ENCODE assay signal across 23 cellular contexts in the genomic region with DNA sequence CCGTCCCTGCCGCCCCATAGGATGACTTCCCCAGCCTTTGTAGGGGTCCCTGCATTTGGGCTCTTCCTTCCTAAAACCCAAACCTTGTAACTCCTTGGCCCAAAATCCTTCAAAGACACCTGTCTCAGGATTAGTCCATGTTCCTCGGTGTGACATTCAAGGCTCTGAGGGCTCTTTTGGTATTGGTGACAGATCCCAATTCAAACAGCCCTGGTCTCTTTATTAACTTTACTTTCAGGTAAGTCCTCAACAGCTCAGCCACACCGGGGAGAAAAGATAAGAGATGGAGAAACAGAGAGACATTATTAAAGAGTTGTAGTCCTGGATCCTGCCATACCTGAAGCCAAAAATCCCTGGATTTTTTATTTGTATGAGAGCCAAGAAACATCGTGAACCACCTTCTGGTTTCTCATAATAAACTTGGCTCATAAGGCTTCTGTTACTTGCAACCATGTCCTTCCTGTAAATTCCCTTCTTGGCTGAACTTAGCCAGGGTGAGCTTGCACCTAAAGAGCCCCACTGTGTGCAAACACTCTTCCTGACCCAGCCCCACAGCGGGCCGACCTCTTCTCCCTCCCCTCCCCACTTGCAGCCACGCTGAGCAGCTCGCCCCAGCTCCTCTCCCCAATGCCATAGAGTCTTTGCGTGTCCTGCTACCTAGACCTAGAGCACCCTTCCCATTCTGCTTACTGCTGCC. TPM values are rescaled to one million over a fixed set of nuclear protein-coding genes. Genes with fewer than 3 reads are reported as not detected.
DNase-seq lines count a peak whose midpoint lies in the region; ATAC-seq and TF ChIP-seq lines count a peak whose summit lies in the region.
"Had no signal": no experiment of that assay in that cellular context is flagged by ENCODE, and none has a peak within 500 bp of the region (broad histone marks: within the 10 kb centered on the region; RNA-seq: fewer than 3 reads in every experiment).

No MANE protein-coding gene starts in this region.

- H3K27ac Mint-ChIP-seq in activated naive CD8-positive, alpha-beta T cell treated with anti-CD3 and anti-CD28 coated beads, Interleukin-2, amount 50 U/mL, for 24 hours = peak overlapping the region; percentile 80
- peak overlapping the region; percentile 49 to 57 for H3K27ac Mint-ChIP-seq in natural killer cell treated with Interleukin-12 subunit alpha and Interleukin-12 subunit beta and Interleukin-15 and Interleukin-18, amount 100 ng/mL, for 72 hours
- no peak overlapping the region for H3K27ac Mint-ChIP-seq in WTC11

- H3K9ac ChIP-seq in BLaER1 treated with 17β-estradiol and CSF1 and Interleukin-3, amounts not matched to agents 10 nM and 100 nM = peak overlapping the region in 10 of 11 experiments; percentile 15 to 76 (median 64); a peak in 16 of 22 replicates

- peak overlapping the region; percentile 70 to 99 (median 90) for H3K4me2 ChIP-seq in BLaER1 treated with 17β-estradiol and CSF1 and Interleukin-3, amounts not matched to agents 10 nM and 100 nM
- peak overlapping the region; percentile 92 for H3K4me2 ChIP-seq in DOHH2 (ENCODE audit: low read length)

- TF ChIP-seq EP300 in suprapubic skin (IDR thresholded peaks at IDR 0.05) = no peak

- H3K9me3 ChIP-seq in BLaER1 treated with 17β-estradiol and CSF1 and Interleukin-3, amounts not matched to agents 10 nM and 100 nM (replicated peaks in 1 of 11) = no peaks in the 10 kb centered on the region
- H3K9me3 ChIP-seq in DOHH2 (ENCODE audit: control insufficient read depth, insufficient read depth, low read length) (no peaks in the 10 kb centered on the region), suprapubic skin (no peaks in the 10 kb centered on the region)
- H3K9me3 ChIP-seq: breast epithelium, esophagus muscularis mucosa, tibial nerve had no signal

- POLR2A ChIA-PET in WTC11 (lab: Charles Lee) = no interaction called here

- H3K27ac ChIP-seq in BLaER1 treated with 17β-estradiol and CSF1 and Interleukin-3, amounts not matched to agents 10 nM and 100 nM = peak overlapping the region in 10 of 11 experiments; percentile 6 to 81 (median 70); a peak in 16 of 22 replicates
- H3K27ac ChIP-seq in DOHH2 (ENCODE audit: low read depth, low read length) (no peak overlapping the region), suprapubic skin (no peak overlapping the region)
- H3K27ac ChIP-seq: breast epithelium, esophagus muscularis mucosa, SK-N-MC had no signal

- no peak overlapping the region for H3K4me3 Mint-ChIP-seq in activated naive CD8-positive, alpha-beta T cell treated with anti-CD3 and anti-CD28 coated beads, Interleukin-2, amount 50 U/mL, for 24 hours
- peak overlapping the region; percentile 22 for H3K4me3 Mint-ChIP-seq in natural killer cell treated with Interleukin-12 subunit alpha and Interleukin-12 subunit beta and Interleukin-15 and Interleukin-18, amount 100 ng/mL, for 72 hours
- no peak overlapping the region for H3K4me3 Mint-ChIP-seq in WTC11

- H3K36me3 ChIP-seq in BLaER1 treated with 17β-estradiol and CSF1 and Interleukin-3, amounts not matched to agents 10 nM and 100 nM = peaks cover 39 to 42% (median 39%) of the 10 kb centered on the region in 11 experiments
- H3K36me3 ChIP-seq in DOHH2 (ENCODE audit: control insufficient read depth, low read length) (peaks cover 40% of the 10 kb centered on the region), suprapubic skin (peaks cover 18% of the 10 kb centered on the region)
- H3K36me3 ChIP-seq: breast epithelium, tibial nerve had no signal

- no peaks in the 10 kb centered on the region for H3K27me3 Mint-ChIP-seq in activated naive CD8-positive, alpha-beta T cell treated with anti-CD3 and anti-CD28 coated beads, Interleukin-2, amount 50 U/mL, for 24 hours
- no peaks in the 10 kb centered on the region for H3K27me3 Mint-ChIP-seq in natural killer cell treated with Interleukin-12 subunit alpha and Interleukin-12 subunit beta and Interleukin-15 and Interleukin-18, amount 100 ng/mL, for 72 hours
- no peaks in the 10 kb centered on the region for H3K27me3 Mint-ChIP-seq in WTC11 (ENCODE audit: low read depth)

- no peaks in the 10 kb centered on the region for H3K9me3 Mint-ChIP-seq in activated naive CD8-positive, alpha-beta T cell treated with anti-CD3 and anti-CD28 coated beads, Interleukin-2, amount 50 U/mL, for 24 hours
- no peaks in the 10 kb centered on the region for H3K9me3 Mint-ChIP-seq in natural killer cell treated with Interleukin-12 subunit alpha and Interleukin-12 subunit beta and Interleukin-15 and Interleukin-18, amount 100 ng/mL, for 72 hours
- H3K9me3 Mint-ChIP-seq in WTC11 = no peaks in the 10 kb centered on the region

- peaks cover 32% of the 10 kb centered on the region for H3K36me3 Mint-ChIP-seq in activated naive CD8-positive, alpha-beta T cell treated with anti-CD3 and anti-CD28 coated beads, Interleukin-2, amount 50 U/mL, for 24 hours (ENCODE audit: low read depth)
- peaks cover 4% of the 10 kb centered on the region for H3K36me3 Mint-ChIP-seq in natural killer cell treated with Interleukin-12 subunit alpha and Interleukin-12 subunit beta and Interleukin-15 and Interleukin-18, amount 100 ng/mL, for 72 hours
- no peaks in the 10 kb centered on the region for H3K36me3 Mint-ChIP-seq in WTC11

- peaks cover 36% of the 10 kb centered on the region for H3F3A ChIP-seq in DOHH2 (ENCODE audit: control insufficient read depth, insufficient read depth)

- TF ChIP-seq CTCF in DOHH2 (IDR thresholded peaks at IDR 0.05; ENCODE audit: low read depth, low read length, poor library complexity, severe bottlenecking) (no peak), suprapubic skin (IDR thresholded peaks at IDR 0.05) (no peak), WTC11 (IDR thresholded peaks at IDR 0.05) (no peak)

- no peak for TF ChIP-seq POLR2A in suprapubic skin (IDR thresholded peaks at IDR 0.05)

- no peak for DNase-seq in activated naive CD8-positive, alpha-beta T cell treated with anti-CD3 and anti-CD28 coated beads, Interleukin-2, amount 50 U/mL, for 24 hours
- DNase-seq in natural killer cell treated with Interleukin-12 subunit alpha and Interleukin-12 subunit beta and Interleukin-15 and Interleukin-18, amount 100 ng/mL, for 72 hours (ENCODE audit: low spot score) = no peak
- DNase-seq in suprapubic skin (ENCODE audit: low spot score in 2 of 2) = no peak
- DNase-seq in NOMO-1 treated with dmso at 0.1 percent for 144 hours (lab: John Stamatoyannopoulos, UW; ENCODE audit: unreplicated experiment) = no peak
- DNase-seq in WTC11 (ENCODE audit: low spot score) = no peak
- DNase-seq: activated CD8-positive, alpha-beta memory T cell treated with anti-CD3 and anti-CD28 coated beads for 24 hours; GF-D8; glutamatergic neuron; GOT3; KG1; left ventricle myocardium superior; NCI-H1092 treated with DMSO at 0.1 percent for 48 hours; NCI-H526; PC-3; stimulated activated CD4-positive, alpha-beta T cell treated with anti-CD3 and anti-CD28 coated beads, Interleukin-4, amount 100 ng/mL, for 1 hour had no signal

- H4K20me1 ChIP-seq in BLaER1 treated with 17β-estradiol and CSF1 and Interleukin-3, amounts not matched to agents 10 nM and 100 nM = peaks cover 39 to 85% (median 54%) of the 10 kb centered on the region in 11 experiments
- no peaks in the 10 kb centered on the region; the same call in 1 of the 2 replicates for H4K20me1 ChIP-seq in DOHH2 (ENCODE audit: control insufficient read depth, insufficient read depth, low read depth, low read length)

- H3K4me1 Mint-ChIP-seq in activated naive CD8-positive, alpha-beta T cell treated with anti-CD3 and anti-CD28 coated beads, Interleukin-2, amount 50 U/mL, for 24 hours = peaks cover 38% of the 10 kb centered on the region
- peaks cover 13 to 36% of the 10 kb centered on the region in 2 donors for H3K4me1 Mint-ChIP-seq in natural killer cell treated with Interleukin-12 subunit alpha and Interleukin-12 subunit beta and Interleukin-15 and Interleukin-18, amount 100 ng/mL, for 72 hours (ENCODE audit: low read depth in 2 of 2)
- H3K4me1 Mint-ChIP-seq in WTC11 = peaks cover 26% of the 10 kb centered on the region

- peaks cover 0 to 3% (median 0%) of the 10 kb centered on the region in 11 experiments; a peak in 1 of 22 replicates for H3K27me3 ChIP-seq in BLaER1 treated with 17β-estradiol and CSF1 and Interleukin-3, amounts not matched to agents 10 nM and 100 nM
- H3K27me3 ChIP-seq in DOHH2 (ENCODE audit: control insufficient read depth, low read length) (no peaks in the 10 kb centered on the region), suprapubic skin (no peaks in the 10 kb centered on the region)
- H3K27me3 ChIP-seq: breast epithelium, tibial nerve had no signal

- WGBS in suprapubic skin = 69% methylated on average over 10 of the region's 10 CpGs

- peak overlapping the region in 5 of 10 experiments; percentile 3 to 54 (median 31); a peak in 2 of 20 replicates for H3K4me3 ChIP-seq in BLaER1 treated with 17β-estradiol and CSF1 and Interleukin-3, amounts not matched to agents 10 nM and 100 nM
- peak overlapping the region; percentile 55 for H3K4me3 ChIP-seq in DOHH2 (ENCODE audit: low read length)
- no peak overlapping the region for H3K4me3 ChIP-seq in suprapubic skin
- H3K4me3 ChIP-seq: breast epithelium, esophagus muscularis mucosa, SK-N-MC, tibial nerve had no signal

- H3K4me1 ChIP-seq in BLaER1 treated with 17β-estradiol and CSF1 and Interleukin-3, amounts not matched to agents 10 nM and 100 nM = peaks cover 90 to 100% (median 99%) of the 10 kb centered on the region in 10 experiments
- H3K4me1 ChIP-seq in DOHH2 (ENCODE audit: control insufficient read depth, low read length) (peaks cover 41% of the 10 kb centered on the region), suprapubic skin (peaks cover 5% of the 10 kb centered on the region)
- H3K4me1 ChIP-seq: breast epithelium had no signal

- no peaks in the 10 kb centered on the region for H3K79me2 ChIP-seq in DOHH2 (ENCODE audit: control insufficient read depth, low read length)

- no peak for ATAC-seq in activated naive CD8-positive, alpha-beta T cell treated with anti-CD3 and anti-CD28 coated beads, Interleukin-2, amount 50 U/mL, for 24 hours
- ATAC-seq in natural killer cell treated with Interleukin-12 subunit alpha and Interleukin-12 subunit beta and Interleukin-15 and Interleukin-18, amount 100 ng/mL, for 72 hours = no peak
- no peak for ATAC-seq in HG03442 (IDR thresholded peaks at IDR 0.05; ENCODE audit: unreplicated experiment)
- ATAC-seq in WTC11 = no peak
- ATAC-seq: left ventricle myocardium superior, PC-3 had no signal

- H3K9me2 ChIP-seq in DOHH2 (replicated peaks; ENCODE audit: control insufficient read depth, low read length) = no peaks in the 10 kb centered on the region

- CTCF ChIA-PET in WTC11 (lab: Charles Lee) = interaction anchor here (2.5 kb wide), 1 partner anchor 48 kb away, joined by 25 read pairs; no protein-coding TSS in a partner anchor

RNA-seq across cellular contexts. Expression of gene MATN1, which starts 7.9 kb away (rescaled TPM):
- total RNA-seq in natural killer cell treated with Interleukin-12 subunit alpha and Interleukin-12 subunit beta and Interleukin-15 and Interleukin-18, amount 100 ng/mL, for 72 hours = 1 to 10 TPM in 1 of 2 donors, under 1 TPM in 1; 0.31 to 1.1 TPM
- total RNA-seq in suprapubic skin (under 1 TPM in 1 of 4 donors, not detected in 3; 0.98 TPM), WTC11 (2021) (0.16 to 0.25 TPM (median 0.24 TPM) in 3 replicates)
- total RNA-seq: breast epithelium, esophagus muscularis mucosa, left ventricle myocardium superior, PC-3, posterior vena cava, tibial nerve had no signal

RNA-seq across cellular contexts. Expression of gene LAPTM5, which starts 26.3 kb away (rescaled TPM):
- total RNA-seq in natural killer cell treated with Interleukin-12 subunit alpha and Interleukin-12 subunit beta and Interleukin-15 and Interleukin-18, amount 100 ng/mL, for 72 hours = 100 to 1,000 TPM; 150 to 153 TPM
- total RNA-seq in suprapubic skin (10 to 100 TPM in 3 of 4 donors, 1 to 10 TPM in 1; 9.9 to 13.7 (median 12.2) TPM), WTC11 (2021) (1.3 to 1.5 TPM (median 1.3 TPM) in 3 replicates)
- total RNA-seq: PC-3 had no signal

Comparison
In these comparisons a context has a peak if more than half of its experiments do, and no peak if none do; other contexts are left out.
1. H3K27ac ChIP-seq: peak in BLaER1 treated with 17β-estradiol and CSF1 and Interleukin-3, amounts not matched to agents 10 nM and 100 nM (10 of 11); none in DOHH2 (single experiment) and suprapubic skin (single experiment).
2. RNA of gene LAPTM5, which starts 26.3 kb away (total RNA-seq): 150 to 153 TPM in natural killer cell treated with Interleukin-12 subunit alpha and Interleukin-12 subunit beta and Interleukin-15 and Interleukin-18, amount 100 ng/mL, for 72 hours; 9.9 to 13.7 TPM in suprapubic skin and 1.3 to 1.5 TPM in WTC11; every median in the first group is over 10 times any median in the second.